Comparison of ENCODE assay signal across 8 cellular contexts in the genomic region with DNA sequence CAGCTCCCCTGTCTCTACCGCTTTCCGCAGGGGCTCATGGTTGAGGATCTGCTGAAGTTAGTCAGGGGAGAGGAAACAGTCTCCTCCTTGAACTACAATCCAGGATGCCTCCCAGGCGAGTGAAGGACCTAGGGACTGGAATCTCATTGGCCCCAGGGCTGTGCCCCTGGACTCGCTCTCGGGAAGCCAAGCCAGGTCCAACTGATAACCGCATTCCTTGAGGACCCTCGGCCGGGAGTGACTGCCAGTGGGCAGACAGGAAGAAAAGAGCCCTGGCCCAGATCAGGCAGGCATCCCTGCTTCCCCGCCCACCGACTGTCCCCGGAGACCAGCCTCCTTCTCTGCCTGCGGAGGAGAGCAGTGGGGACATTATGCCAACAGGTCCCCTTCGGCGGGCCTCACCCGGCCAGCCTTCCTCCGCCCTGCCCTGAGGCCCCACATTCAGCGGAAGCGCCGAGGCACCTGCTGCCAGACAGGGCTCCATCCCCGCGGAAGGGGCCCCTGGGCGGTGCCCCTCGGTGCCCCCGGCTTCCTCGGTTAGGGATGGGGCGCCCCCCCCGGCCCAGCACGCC. TPM values are rescaled to one million over a fixed set of nuclear protein-coding genes. Genes with fewer than 3 reads are reported as not detected.
A peak's percentile ranks its signal among the peaks of the same experiment; 100 is the strongest.
DNase-seq lines count a peak whose midpoint lies in the region; ATAC-seq, FAIRE-seq and TF ChIP-seq lines count a peak whose summit lies in the region.

No MANE protein-coding gene starts in this region.

- no peak overlapping the region for H3K9ac ChIP-seq in HUES48 (ENCODE audit: low read depth, low read length)

- H3K27me3 ChIP-seq in AG04450 (ENCODE audit: control insufficient read depth, insufficient read depth, low read length) (peaks cover 31% of the 10 kb centered on the region), HUES48 (ENCODE audit: control insufficient read depth, insufficient read depth, low read length) (peaks cover 39% of the 10 kb centered on the region), right lobe of liver (no peaks in the 10 kb centered on the region)

- no peaks in the 10 kb centered on the region for H3K36me3 Mint-ChIP-seq in activated naive CD8-positive, alpha-beta T cell treated with anti-CD3 and anti-CD28 coated beads, Interleukin-2, amount 10 ng/mL, durations not matched to agents 7 days and 5 days

- H3K4me3 ChIP-seq in AG04450 (ENCODE audit: low read depth, low read length) (peak overlapping the region; percentile 57), HUES48 (ENCODE audit: low read depth, low read length) (peak overlapping the region; percentile 65), right lobe of liver (peak overlapping the region; percentile 31 to 54 (median 41))

- H3K9me3 ChIP-seq in AG04450 (ENCODE audit: control insufficient read depth, insufficient read depth, low read length) (no peaks in the 10 kb centered on the region; the same call in 1 of the 2 replicates), HUES48 (ENCODE audit: control insufficient read depth, insufficient read depth, low read length) (no peaks in the 10 kb centered on the region), right lobe of liver (no peaks in the 10 kb centered on the region)

- FAIRE-seq in H54 (lab: Jason Lieb, UNC), result no peak

- intact Hi-C loops in right lobe of liver (cut with DNase I), result no loop called here

- no peak overlapping the region for H3K27ac ChIP-seq in AG04450 (ENCODE audit: low read depth, low read length)
- no peak overlapping the region for H3K27ac ChIP-seq in HUES48 (ENCODE audit: low read depth, low read length)
- H3K27ac ChIP-seq in right lobe of liver, result no peak overlapping the region

- no peak for DNase-seq in AG04450 (ENCODE audit: low read depth, low spot score)
- peak; percentile 53 for DNase-seq in activated naive CD8-positive, alpha-beta T cell treated with anti-CD3 and anti-CD28 coated beads, Interleukin-2, amount 10 ng/mL, durations not matched to agents 7 days and 5 days
- no peak for DNase-seq in right lobe of liver
- peak; percentile 37 to 44 for DNase-seq in stimulated activated naive CD8-positive, alpha-beta T cell treated with anti-CD3 and anti-CD28 coated beads, Interleukin-15, amount 100 ng/mL, for 72 hours
- DNase-seq in midbrain (lab: John Stamatoyannopoulos, UW), result no peak
- no peak for DNase-seq in H54 (ENCODE audit: insufficient read length, low spot score)

- ATAC-seq in activated naive CD8-positive, alpha-beta T cell treated with anti-CD3 and anti-CD28 coated beads, Interleukin-2, amount 10 ng/mL, durations not matched to agents 7 days and 5 days (ENCODE audit: low read depth), result peak; percentile 25
- no peak for ATAC-seq in right lobe of liver
- peak; percentile 70 for ATAC-seq in stimulated activated naive CD8-positive, alpha-beta T cell treated with anti-CD3 and anti-CD28 coated beads, Interleukin-15, amount 100 ng/mL, for 72 hours
- no peak for ATAC-seq in GM19397 (IDR thresholded peaks at IDR 0.05; ENCODE audit: unreplicated experiment)

- CTCF ChIA-PET in AG04450 (lab: Charles Lee), result interaction anchor here (1.6 kb wide), 1 partner anchor 127 kb away, joined by 6 read pairs; no protein-coding TSS in a partner anchor

- H3K4me3 Mint-ChIP-seq in activated naive CD8-positive, alpha-beta T cell treated with anti-CD3 and anti-CD28 coated beads, Interleukin-2, amount 10 ng/mL, durations not matched to agents 7 days and 5 days, result peak overlapping the region; percentile 67
- H3K4me3 Mint-ChIP-seq in stimulated activated naive CD8-positive, alpha-beta T cell treated with anti-CD3 and anti-CD28 coated beads, Interleukin-15, amount 100 ng/mL, for 72 hours, result peak overlapping the region; percentile 75 to 83

- no peak for TF ChIP-seq POLR2A in right lobe of liver (IDR thresholded peaks at IDR 0.05)
- TF ChIP-seq POLR2A in H54 (IDR thresholded peaks at IDR 0.05; ENCODE audit: low read depth, low read length), result no peak

- TF ChIP-seq CTCF in AG04450 (IDR thresholded peaks at IDR 0.05; ENCODE audit: low read depth, low read length) (no peak), right lobe of liver (IDR thresholded peaks at IDR 0.05) (no peak)

- no peaks in the 10 kb centered on the region for H3K36me3 ChIP-seq in HUES48 (ENCODE audit: control insufficient read depth, insufficient read depth, low read length)
- no peaks in the 10 kb centered on the region for H3K36me3 ChIP-seq in right lobe of liver

- peaks cover 23% of the 10 kb centered on the region for H3K27me3 Mint-ChIP-seq in activated naive CD8-positive, alpha-beta T cell treated with anti-CD3 and anti-CD28 coated beads, Interleukin-2, amount 10 ng/mL, durations not matched to agents 7 days and 5 days
- H3K27me3 Mint-ChIP-seq in stimulated activated naive CD8-positive, alpha-beta T cell treated with anti-CD3 and anti-CD28 coated beads, Interleukin-15, amount 100 ng/mL, for 72 hours, result peaks cover 38% of the 10 kb centered on the region

- POLR2A ChIA-PET in AG04450 (lab: Yijun Ruan, JAX), result no interaction called here
- POLR2A ChIA-PET in activated naive CD8-positive, alpha-beta T cell treated with anti-CD3 and anti-CD28 coated beads, Interleukin-2, amount 10 ng/mL, durations not matched to agents 7 days and 5 days (lab: Charles Lee), result interaction anchor here (1.5 kb wide), 1 partner anchor 45 kb away, joined by 4 read pairs; no protein-coding TSS in a partner anchor

- no peaks in the 10 kb centered on the region for H3K9me3 Mint-ChIP-seq in activated naive CD8-positive, alpha-beta T cell treated with anti-CD3 and anti-CD28 coated beads, Interleukin-2, amount 10 ng/mL, durations not matched to agents 7 days and 5 days
- H3K9me3 Mint-ChIP-seq in stimulated activated naive CD8-positive, alpha-beta T cell treated with anti-CD3 and anti-CD28 coated beads, Interleukin-15, amount 100 ng/mL, for 72 hours, result no peaks in the 10 kb centered on the region

- WGBS in right lobe of liver (ENCODE audit: insufficient coverage, low coverage, low lambda C conversion rate, missing lambda C conversion rate), result no CpG with 5 or more reads among the region's 28 CpGs

- no peak overlapping the region for H3K27ac Mint-ChIP-seq in activated naive CD8-positive, alpha-beta T cell treated with anti-CD3 and anti-CD28 coated beads, Interleukin-2, amount 10 ng/mL, durations not matched to agents 7 days and 5 days
- no peak overlapping the region for H3K27ac Mint-ChIP-seq in stimulated activated naive CD8-positive, alpha-beta T cell treated with anti-CD3 and anti-CD28 coated beads, Interleukin-15, amount 100 ng/mL, for 72 hours

- peaks cover 7% of the 10 kb centered on the region for H3K4me1 Mint-ChIP-seq in activated naive CD8-positive, alpha-beta T cell treated with anti-CD3 and anti-CD28 coated beads, Interleukin-2, amount 10 ng/mL, durations not matched to agents 7 days and 5 days
- peaks cover 16% of the 10 kb centered on the region for H3K4me1 Mint-ChIP-seq in stimulated activated naive CD8-positive, alpha-beta T cell treated with anti-CD3 and anti-CD28 coated beads, Interleukin-15, amount 100 ng/mL, for 72 hours

- H3K4me1 ChIP-seq in HUES48 (ENCODE audit: control insufficient read depth, insufficient read depth, low read length) (peaks cover 45% of the 10 kb centered on the region), right lobe of liver (peaks cover 0 to 5% (median 0%) of the 10 kb centered on the region in 4 donors)

RNA-seq across cellular contexts. Expression of a gene that starts 0.8 kb away (rescaled TPM):
- polyA plus RNA-seq in AG04450 (2011; rRNA removed), result 1.2 TPM in 2 replicates
- polyA minus RNA-seq in AG04450 (2011; rRNA and poly(A)+ RNA removed), result 0.74 and 0.78 TPM in 2 replicates
- total RNA-seq in activated naive CD8-positive, alpha-beta T cell treated with anti-CD3 and anti-CD28 coated beads, Interleukin-2, amount 10 ng/mL, durations not matched to agents 7 days and 5 days, result 1 to 10 TPM; 5.5 to 6.2 TPM
- under 1 TPM; 0.12 to 0.62 (median 0.22) TPM for total RNA-seq in right lobe of liver

Comparison
In these comparisons a context has a peak if more than half of its experiments do, and no peak if none do; other contexts are left out.
1. DNase-seq: peak in activated naive CD8-positive, alpha-beta T cell treated with anti-CD3 and anti-CD28 coated beads, Interleukin-2, amount 10 ng/mL, durations not matched to agents 7 days and 5 days (single experiment) and stimulated activated naive CD8-positive, alpha-beta T cell treated with anti-CD3 and anti-CD28 coated beads, Interleukin-15, amount 100 ng/mL, for 72 hours (2 of 2); none in AG04450 (single experiment), right lobe of liver (0 of 3), midbrain (single experiment) and H54 (single experiment).
2. ATAC-seq: peak in activated naive CD8-positive, alpha-beta T cell treated with anti-CD3 and anti-CD28 coated beads, Interleukin-2, amount 10 ng/mL, durations not matched to agents 7 days and 5 days (single experiment) and stimulated activated naive CD8-positive, alpha-beta T cell treated with anti-CD3 and anti-CD28 coated beads, Interleukin-15, amount 100 ng/mL, for 72 hours (single experiment); none in right lobe of liver (0 of 4) and GM19397 (single experiment).
3. Peak in every context shown above with its lines, with median percentiles within 50 percentile points of each other: H3K4me3 ChIP-seq.